Comparison of ENCODE assay signal across 8 cellular contexts in the genomic region with DNA sequence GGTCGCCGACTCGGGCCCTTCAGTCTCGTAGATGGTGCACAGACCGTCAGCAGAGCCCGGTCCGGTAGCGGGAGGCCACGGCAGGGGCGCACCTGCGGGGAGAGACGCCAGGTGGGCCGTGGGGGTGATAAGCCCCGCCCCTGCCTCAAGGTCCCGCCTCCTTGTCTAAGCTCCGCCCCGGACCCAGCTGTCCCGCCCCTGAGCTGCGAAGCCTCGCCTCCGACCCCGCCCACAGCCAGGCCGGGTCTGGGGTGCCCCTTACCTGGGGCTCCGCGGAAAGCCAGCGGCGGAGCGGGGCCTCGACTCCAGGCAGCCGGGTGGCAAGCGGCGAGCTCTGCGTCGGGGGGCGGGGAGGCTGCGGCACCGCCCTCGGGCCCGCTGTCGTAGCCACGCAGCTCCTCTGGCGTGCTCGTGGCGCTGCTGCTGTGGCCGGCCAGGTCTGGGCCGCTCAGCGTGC. TPM values are rescaled to one million over a fixed set of nuclear protein-coding genes. Genes with fewer than 3 reads are reported as not detected.
A peak's percentile ranks its signal among the peaks of the same experiment; 100 is the strongest.
DNase-seq lines count a peak whose midpoint lies in the region; ATAC-seq, FAIRE-seq and TF ChIP-seq lines count a peak whose summit lies in the region.

No MANE protein-coding gene starts in this region.

- peak overlapping the region; percentile 75 to 86 for H3K4me2 ChIP-seq in H1 (ENCODE audit: insufficient read depth in 1 of 2, low read depth in 2 of 2, low read length in 2 of 2)

- peaks cover 4 to 6% of the 10 kb centered on the region in 2 experiments for H4K20me1 ChIP-seq in H1 (replicated peaks in 1 of 2; ENCODE audit: control insufficient read depth in 1 of 2, insufficient read depth in 2 of 2, low read length in 2 of 2)

- H3K79me1 ChIP-seq in H1 (ENCODE audit: low read depth, low read length) = no peaks in the 10 kb centered on the region; the same call in 1 of the 2 replicates

- H3K23me2 ChIP-seq in H1 (ENCODE audit: low read depth, low read length) = peaks cover 14% of the 10 kb centered on the region

- no peak overlapping the region for H2BK20ac ChIP-seq in H1 (ENCODE audit: low read length)

- H2BK5ac ChIP-seq in H1 (ENCODE audit: low read depth, low read length) = no peak overlapping the region

- peaks cover 0 to 24% (median 14%) of the 10 kb centered on the region in 4 experiments; a peak in 5 of 7 replicates for H3K4me1 ChIP-seq in H1 (replicated peaks in 1 of 4; ENCODE audit: control insufficient read depth in 3 of 4, insufficient read depth in 4 of 4, low read length in 3 of 4)
- peaks cover 12 to 20% of the 10 kb centered on the region in 2 donors for H3K4me1 ChIP-seq in naive thymus-derived CD4-positive, alpha-beta T cell (ENCODE audit: control insufficient read depth in 2 of 2, insufficient read depth in 2 of 2, low read length in 2 of 2)

- no peak for TF ChIP-seq CTCF in H1 (IDR thresholded peaks at IDR 0.05; ENCODE audit: control extremely low read depth in 1 of 3, insufficient read depth in 1 of 3, low read depth in 1 of 3, low read length in 3 of 3)

- peaks cover 29% of the 10 kb centered on the region for H3K27me3 Mint-ChIP-seq in activated CD4-positive, alpha-beta memory T cell treated with anti-CD3 and anti-CD28 coated beads for 36 hours
- H3K27me3 Mint-ChIP-seq in naive thymus-derived CD4-positive, alpha-beta T cell = peaks cover 0 to 58% (median 8%) of the 10 kb centered on the region in 5 donors

- H3K36me3 ChIP-seq in H1 (ENCODE audit: control insufficient read depth in 2 of 4, insufficient read depth in 4 of 4, low read length in 3 of 4) = no peaks in the 10 kb centered on the region
- no peaks in the 10 kb centered on the region for H3K36me3 ChIP-seq in naive thymus-derived CD4-positive, alpha-beta T cell (ENCODE audit: control insufficient read depth in 2 of 3, insufficient read depth in 3 of 3, low read length in 3 of 3)

- 3% methylated on average over 21 of the region's 47 CpGs; no CpG with 5 or more reads in 1 of the 2 experiments for WGBS in H1 (ENCODE audit: extremely low coverage in 1 of 2, insufficient coverage in 1 of 2, insufficient read length in 1 of 2, insufficient replicate concordance in 2 of 2, low coverage in 1 of 2, low lambda C conversion rate in 2 of 2, missing lambda C conversion rate in 1 of 2), 2 experiments

- no peak overlapping the region for H4K5ac ChIP-seq in H1 (ENCODE audit: insufficient read length, low read depth, low read length)

- H3K4me1 Mint-ChIP-seq in activated CD4-positive, alpha-beta memory T cell treated with anti-CD3 and anti-CD28 coated beads for 36 hours (ENCODE audit: low read depth) = peaks cover 41% of the 10 kb centered on the region
- peaks cover 24 to 39% (median 36%) of the 10 kb centered on the region in 7 donors for H3K4me1 Mint-ChIP-seq in naive thymus-derived CD4-positive, alpha-beta T cell

- TF ChIP-seq POLR2A in H1 (IDR thresholded peaks at IDR 0.05; ENCODE audit: control extremely low read depth in 1 of 2, low read depth in 2 of 2, low read length in 2 of 2) = no peak

- no peak for TF ChIP-seq EP300 in H1 (IDR thresholded peaks at IDR 0.05; ENCODE audit: borderline replicate concordance in 1 of 2, low read depth in 2 of 2, low read length in 2 of 2)

- no peaks in the 10 kb centered on the region for H3K36me3 Mint-ChIP-seq in activated CD4-positive, alpha-beta memory T cell treated with anti-CD3 and anti-CD28 coated beads for 36 hours
- H3K36me3 Mint-ChIP-seq in naive thymus-derived CD4-positive, alpha-beta T cell = peaks cover 0 to 5% (median 0%) of the 10 kb centered on the region in 5 donors

- no peak overlapping the region for H3K4ac ChIP-seq in H1 (replicated peaks; ENCODE audit: insufficient read length, low read depth, low read length)

- DNase-seq in COLO829 (ENCODE audit: low spot score) = peak; percentile 45
- peak; percentile 81 for DNase-seq in LoVo (ENCODE audit: low spot score)
- DNase-seq in activated CD4-positive, alpha-beta memory T cell treated with anti-CD3 and anti-CD28 coated beads for 36 hours = peak; percentile 84
- DNase-seq in H1 (ENCODE audit: low read depth in 1 of 2, low spot score in 2 of 2) = peak in 1 of 2 experiments; percentile 98
- DNase-seq in naive thymus-derived CD4-positive, alpha-beta T cell = peak; percentile 81 to 99 (median 90)
- DNase-seq in stimulated activated naive CD4-positive, alpha-beta T cell (lab: John Stamatoyannopoulos, UW) = peak; percentile 79 to 99 (median 90)
- no peak for DNase-seq in retina

- ATAC-seq in GM21737 (IDR thresholded peaks at IDR 0.05; ENCODE audit: unreplicated experiment) = peak; percentile 42
- peak; percentile 82 for ATAC-seq in naive thymus-derived CD4-positive, alpha-beta T cell

- H3K56ac ChIP-seq in H1 (replicated peaks; ENCODE audit: insufficient read length, low read depth, low read length) = no peak overlapping the region

- no peaks in the 10 kb centered on the region for H3K9me3 ChIP-seq in H1 (ENCODE audit: insufficient read depth in 2 of 2, low read depth in 1 of 2, low read length in 1 of 2)
- no peaks in the 10 kb centered on the region for H3K9me3 ChIP-seq in naive thymus-derived CD4-positive, alpha-beta T cell (ENCODE audit: control insufficient read depth in 2 of 3, low read length in 3 of 3)

- peak overlapping the region; percentile 25 to 61 (median 42) for H3K4me3 ChIP-seq in H1 (ENCODE audit: extremely low read depth in 1 of 4, insufficient read depth in 2 of 4, low read depth in 3 of 4, low read length in 4 of 4)
- peak overlapping the region; percentile 74 for H3K4me3 ChIP-seq in naive thymus-derived CD4-positive, alpha-beta T cell (ENCODE audit: low read length)

- H2BK12ac ChIP-seq in H1 (ENCODE audit: low read depth, low read length) = no peak overlapping the region

- no peak overlapping the region for H2BK120ac ChIP-seq in H1 (replicated peaks; ENCODE audit: low read depth, low read length)

- TF ChIP-seq RAD21 in H1 (IDR thresholded peaks at IDR 0.05 in 1 of 2, conservative IDR thresholded peaks at IDR 0.05 in 1 of 2; ENCODE audit: low read depth in 2 of 2, low read length in 2 of 2) = no peak

- H3K14ac ChIP-seq in H1 (ENCODE audit: insufficient read length) = no peak overlapping the region

- no peak overlapping the region for H4K91ac ChIP-seq in H1 (replicated peaks; ENCODE audit: insufficient read length, low read length)

- no peak overlapping the region for H3K9ac ChIP-seq in H1 (replicated peaks in 1 of 4; ENCODE audit: extremely low read depth in 1 of 4, low read depth in 3 of 4, low read length in 3 of 4)

- H3K27ac Mint-ChIP-seq in activated CD4-positive, alpha-beta memory T cell treated with anti-CD3 and anti-CD28 coated beads for 36 hours = no peak overlapping the region
- H3K27ac Mint-ChIP-seq in naive thymus-derived CD4-positive, alpha-beta T cell = peak overlapping the region in 3 of 9 donors; percentile 31 to 65 (median 65)

- no peaks in the 10 kb centered on the region for H3K79me2 ChIP-seq in H1 (ENCODE audit: control insufficient read depth in 1 of 2, insufficient read depth in 2 of 2, low read length in 2 of 2)

- H2BK15ac ChIP-seq in H1 (ENCODE audit: low read length) = no peak overlapping the region

- H2AK5ac ChIP-seq in H1 (ENCODE audit: low read depth, low read length) = no peak overlapping the region

- peak overlapping the region; percentile 55 for H3K4me3 Mint-ChIP-seq in activated CD4-positive, alpha-beta memory T cell treated with anti-CD3 and anti-CD28 coated beads for 36 hours
- H3K4me3 Mint-ChIP-seq in naive thymus-derived CD4-positive, alpha-beta T cell = peak overlapping the region; percentile 45 to 84 (median 74)

- FAIRE-seq in H1 (lab: Jason Lieb, UNC) = no peak

- peak overlapping the region; percentile 79; the same call in 1 of the 2 replicates for H4K8ac ChIP-seq in H1 (ENCODE audit: extremely low read depth, insufficient read depth, low read length)

- no peaks in the 10 kb centered on the region for H3K9me3 Mint-ChIP-seq in activated CD4-positive, alpha-beta memory T cell treated with anti-CD3 and anti-CD28 coated beads for 36 hours
- H3K9me3 Mint-ChIP-seq in naive thymus-derived CD4-positive, alpha-beta T cell = peaks cover 0 to 5% (median 0%) of the 10 kb centered on the region in 11 donors

- H3K23ac ChIP-seq in H1 (ENCODE audit: insufficient read length) = no peak overlapping the region

- peaks cover 0 to 28% (median 17%) of the 10 kb centered on the region in 4 experiments; a peak in 5 of 7 replicates for H3K27me3 ChIP-seq in H1 (replicated peaks in 1 of 4; ENCODE audit: control insufficient read depth in 3 of 4, extremely low read depth in 1 of 4, insufficient read depth in 3 of 4, low read length in 3 of 4)
- peaks cover 0 to 2% of the 10 kb centered on the region in 2 donors for H3K27me3 ChIP-seq in naive thymus-derived CD4-positive, alpha-beta T cell (ENCODE audit: control insufficient read depth in 2 of 2, insufficient read depth in 2 of 2, low read length in 2 of 2)

- POLR2A ChIA-PET in activated CD4-positive, alpha-beta memory T cell treated with anti-CD3 and anti-CD28 coated beads for 36 hours (lab: Charles Lee) = interaction anchor here (1.0 kb wide), 1 partner anchor 47 kb away, joined by 3 read pairs; no protein-coding TSS in a partner anchor
- POLR2A ChIA-PET in H1 (lab: Charles Lee; ENCODE audit: partially characterized antibody) = interaction anchor here (1.4 to 10.5 kb wide), 8 partner anchors 11 to 60 kb away, joined by 3 to 106 read pairs (median 6); a partner anchor contains a TSS
- POLR2A ChIA-PET in naive thymus-derived CD4-positive, alpha-beta T cell (lab: Charles Lee) = interaction anchor here (0.8 to 1.7 kb wide), 10 partner anchors 11 to 1444 kb away, joined by 3 to 16 read pairs (median 4); a partner anchor contains a TSS

- CTCF ChIA-PET in activated CD4-positive, alpha-beta memory T cell treated with anti-CD3 and anti-CD28 coated beads for 36 hours (lab: Charles Lee) = interaction anchor here (0.6 to 2.3 kb wide), 35 partner anchors 9 to 482 kb away, joined by 3 to 28 read pairs (median 6); a partner anchor contains a TSS
- CTCF ChIA-PET in H1 (lab: Charles Lee; ENCODE audit: partially characterized antibody) = interaction anchor here (0.7 to 2.1 kb wide), 22 partner anchors 8 to 315 kb away, joined by 3 to 22 read pairs (median 6); a partner anchor contains a TSS
- CTCF ChIA-PET in naive thymus-derived CD4-positive, alpha-beta T cell (lab: Charles Lee) = interaction anchor here (0.6 to 2.0 kb wide), 13 partner anchors 8 to 711 kb away, joined by 3 to 13 read pairs (median 5); a partner anchor contains a TSS

- no peak overlapping the region for H3K27ac ChIP-seq in H1 (ENCODE audit: low read depth, low read length)
- peak overlapping the region; percentile 49 for H3K27ac ChIP-seq in naive thymus-derived CD4-positive, alpha-beta T cell (ENCODE audit: low read depth, low read length)

- no peak overlapping the region; the same call in 1 of the 2 replicates for H3K18ac ChIP-seq in H1 (ENCODE audit: extremely low read depth, low read length)

- no peak overlapping the region for H2AFZ ChIP-seq in H1 (ENCODE audit: low read length)

- intact Hi-C loops in activated CD4-positive, alpha-beta memory T cell treated with anti-CD3 and anti-CD28 coated beads for 36 hours (cut with micrococcal nuclease) = loop anchor here (1.0 to 5.0 kb wide), 3 partner anchors 33 to 51 kb away; a partner anchor contains a TSS
- intact Hi-C loops in naive thymus-derived CD4-positive, alpha-beta T cell (cut with micrococcal nuclease) = loop anchor here (1.0 to 5.0 kb wide), 7 partner anchors 16 to 190 kb away; a partner anchor contains a TSS

RNA-seq across cellular contexts. Expression of a gene that starts 4.7 kb away (rescaled TPM):
- under 1 TPM; 0.14 to 0.19 TPM for total RNA-seq in activated CD4-positive, alpha-beta memory T cell treated with anti-CD3 and anti-CD28 coated beads for 36 hours
- total RNA-seq in H1 (2021; fragmentation: NEBNext Ultra II Directional; extraction: Animal tissue kit (Norgen Biotek cat#: 25700)) = 23.9 and 25.3 TPM in 2 replicates
- polyA plus RNA-seq in H1 (2011; rRNA removed) = 1.6 and 3.4 TPM in 2 replicates
- 0.85 TPM for polyA plus RNA-seq in H1 (2011; cell fraction: cytosol; rRNA removed)
- polyA plus RNA-seq in H1 (2011; cell fraction: nucleus; rRNA removed) = 6.1 TPM
- polyA plus RNA-seq in H1 (2012, experiment 1 of 2) = 20.7 to 32.8 TPM (median 29.9 TPM) in 4 replicates
- polyA plus RNA-seq in H1 (2012, experiment 2 of 2) = 22.3 TPM
- polyA plus RNA-seq in H1 (2013, experiment 1 of 2) = 21.3 TPM
- polyA plus RNA-seq in H1 (2013, experiment 2 of 2) = 20.1 TPM
- polyA minus RNA-seq in H1 (2011; rRNA and poly(A)+ RNA removed) = 1.2 and 1.9 TPM in 2 replicates
- polyA minus RNA-seq in H1 (2011; cell fraction: cytosol; rRNA and poly(A)+ RNA removed) = 17.2 TPM
- polyA minus RNA-seq in H1 (2011; cell fraction: nucleus; rRNA and poly(A)+ RNA removed) = 5.0 TPM
- 1 to 10 TPM in 1 of 5 experiments, under 1 TPM in 3, not detected in 1; 0.08 to 1.2 (median 0.16) TPM for total RNA-seq in naive thymus-derived CD4-positive, alpha-beta T cell
- under 1 TPM; 0.08 to 0.12 TPM for polyA plus RNA-seq in naive thymus-derived CD4-positive, alpha-beta T cell

RNA-seq across cellular contexts. Expression of a gene that starts 18.8 kb away (rescaled TPM):
- not detected for total RNA-seq in activated CD4-positive, alpha-beta memory T cell treated with anti-CD3 and anti-CD28 coated beads for 36 hours
- 2.9 and 3.4 TPM in 2 replicates for total RNA-seq in H1 (2021; fragmentation: NEBNext Ultra II Directional; extraction: Animal tissue kit (Norgen Biotek cat#: 25700))
- polyA plus RNA-seq in H1 (2011; rRNA removed) = 2.7 and 2.8 TPM in 2 replicates
- polyA plus RNA-seq in H1 (2011; cell fraction: cytosol; rRNA removed) = 2.2 TPM
- polyA plus RNA-seq in H1 (2011; cell fraction: nucleus; rRNA removed) = 3.0 TPM
- polyA plus RNA-seq in H1 (2012, experiment 1 of 2) = 2.2 to 3.0 TPM (median 2.6 TPM) in 4 replicates
- polyA plus RNA-seq in H1 (2012, experiment 2 of 2) = 2.1 TPM
- polyA plus RNA-seq in H1 (2013, experiment 1 of 2) = 5.0 TPM
- polyA plus RNA-seq in H1 (2013, experiment 2 of 2) = 4.7 TPM
- polyA minus RNA-seq in H1 (2011; rRNA and poly(A)+ RNA removed) = 4.8 and 4.9 TPM in 2 replicates
- polyA minus RNA-seq in H1 (2011; cell fraction: cytosol; rRNA and poly(A)+ RNA removed) = 1.6 TPM
- 3.2 TPM for polyA minus RNA-seq in H1 (2011; cell fraction: nucleus; rRNA and poly(A)+ RNA removed)
- under 1 TPM in 1 of 5 experiments, not detected in 4; 0.24 TPM for total RNA-seq in naive thymus-derived CD4-positive, alpha-beta T cell
- polyA plus RNA-seq in naive thymus-derived CD4-positive, alpha-beta T cell = under 1 TPM in 1 of 2 donors, not detected in 1; 0.53 TPM

RNA-seq across cellular contexts. Expression of a gene that starts 34.2 kb away (rescaled TPM):
- total RNA-seq in activated CD4-positive, alpha-beta memory T cell treated with anti-CD3 and anti-CD28 coated beads for 36 hours = 10 to 100 TPM; 29.1 to 30.1 TPM
- 38.3 and 41.5 TPM in 2 replicates for total RNA-seq in H1 (2021; fragmentation: NEBNext Ultra II Directional; extraction: Animal tissue kit (Norgen Biotek cat#: 25700))
- polyA plus RNA-seq in H1 (2011; rRNA removed) = 8.9 and 16.6 TPM in 2 replicates
- polyA plus RNA-seq in H1 (2011; cell fraction: cytosol; rRNA removed) = 16.5 TPM
- 35.7 TPM for polyA plus RNA-seq in H1 (2011; cell fraction: nucleus; rRNA removed)
- polyA plus RNA-seq in H1 (2012, experiment 1 of 2) = 20.9 to 28.0 TPM (median 25.4 TPM) in 4 replicates
- polyA plus RNA-seq in H1 (2012, experiment 2 of 2) = 25.2 TPM
- 28.9 TPM for polyA plus RNA-seq in H1 (2013, experiment 1 of 2)
- polyA plus RNA-seq in H1 (2013, experiment 2 of 2) = 27.2 TPM
- polyA minus RNA-seq in H1 (2011; rRNA and poly(A)+ RNA removed) = 9.2 and 11.4 TPM in 2 replicates
- polyA minus RNA-seq in H1 (2011; cell fraction: cytosol; rRNA and poly(A)+ RNA removed) = 17.8 TPM
- 14.4 TPM for polyA minus RNA-seq in H1 (2011; cell fraction: nucleus; rRNA and poly(A)+ RNA removed)
- 100 to 1,000 TPM in 1 of 5 experiments, 10 to 100 TPM in 4; 48.7 to 109 (median 66.5) TPM for total RNA-seq in naive thymus-derived CD4-positive, alpha-beta T cell
- 1 to 10 TPM; 1.8 to 2.0 TPM for polyA plus RNA-seq in naive thymus-derived CD4-positive, alpha-beta T cell

RNA-seq across cellular contexts. Expression of a gene that starts 39.5 kb away (rescaled TPM):
- 1 to 10 TPM; 5.0 to 5.6 TPM for total RNA-seq in activated CD4-positive, alpha-beta memory T cell treated with anti-CD3 and anti-CD28 coated beads for 36 hours
- total RNA-seq in H1 (2021; fragmentation: NEBNext Ultra II Directional; extraction: Animal tissue kit (Norgen Biotek cat#: 25700)) = 10.4 and 11.0 TPM in 2 replicates
- 7.2 and 13.1 TPM in 2 replicates for polyA plus RNA-seq in H1 (2011; rRNA removed)
- 8.2 TPM for polyA plus RNA-seq in H1 (2011; cell fraction: cytosol; rRNA removed)
- polyA plus RNA-seq in H1 (2011; cell fraction: nucleus; rRNA removed) = 15.2 TPM
- polyA plus RNA-seq in H1 (2012, experiment 1 of 2) = 6.8 to 10.5 TPM (median 9.9 TPM) in 4 replicates
- polyA plus RNA-seq in H1 (2012, experiment 2 of 2) = 10.7 TPM
- polyA plus RNA-seq in H1 (2013, experiment 1 of 2) = 7.7 TPM
- 7.8 TPM for polyA plus RNA-seq in H1 (2013, experiment 2 of 2)
- polyA minus RNA-seq in H1 (2011; rRNA and poly(A)+ RNA removed) = 7.2 and 14.2 TPM in 2 replicates
- polyA minus RNA-seq in H1 (2011; cell fraction: cytosol; rRNA and poly(A)+ RNA removed) = 4.0 TPM
- 7.9 TPM for polyA minus RNA-seq in H1 (2011; cell fraction: nucleus; rRNA and poly(A)+ RNA removed)
- total RNA-seq in naive thymus-derived CD4-positive, alpha-beta T cell = 10 to 100 TPM in 3 of 5 experiments, 1 to 10 TPM in 2; 7.4 to 12.2 (median 11.4) TPM
- polyA plus RNA-seq in naive thymus-derived CD4-positive, alpha-beta T cell = 1 to 10 TPM; 2.5 to 3.8 TPM

RNA-seq across cellular contexts. Expression of a gene that starts 45.1 kb away (rescaled TPM):
- 1 to 10 TPM; 4.4 to 4.6 TPM for total RNA-seq in activated CD4-positive, alpha-beta memory T cell treated with anti-CD3 and anti-CD28 coated beads for 36 hours
- total RNA-seq in H1 (2021; fragmentation: NEBNext Ultra II Directional; extraction: Animal tissue kit (Norgen Biotek cat#: 25700)) = 3.7 and 4.3 TPM in 2 replicates
- polyA plus RNA-seq in H1 (2011; rRNA removed) = 3.1 and 8.9 TPM in 2 replicates
- 2.2 TPM for polyA plus RNA-seq in H1 (2011; cell fraction: cytosol; rRNA removed)
- polyA plus RNA-seq in H1 (2011; cell fraction: nucleus; rRNA removed) = 3.3 TPM
- polyA plus RNA-seq in H1 (2012, experiment 1 of 2) = 3.3 to 6.1 TPM (median 4.6 TPM) in 4 replicates
- 2.7 TPM for polyA plus RNA-seq in H1 (2012, experiment 2 of 2)
- polyA plus RNA-seq in H1 (2013, experiment 1 of 2) = 5.3 TPM
- 5.7 TPM for polyA plus RNA-seq in H1 (2013, experiment 2 of 2)
- polyA minus RNA-seq in H1 (2011; rRNA and poly(A)+ RNA removed) = not detected in 2 replicates
- 3.7 TPM for polyA minus RNA-seq in H1 (2011; cell fraction: cytosol; rRNA and poly(A)+ RNA removed)
- 2.4 TPM for polyA minus RNA-seq in H1 (2011; cell fraction: nucleus; rRNA and poly(A)+ RNA removed)
- total RNA-seq in naive thymus-derived CD4-positive, alpha-beta T cell = 1 to 10 TPM in 4 of 5 experiments, under 1 TPM in 1; 0.27 to 4.0 (median 1.6) TPM
- polyA plus RNA-seq in naive thymus-derived CD4-positive, alpha-beta T cell = not detected

Comparison
In these comparisons a context has a peak if more than half of its experiments do, and no peak if none do; other contexts are left out.
1. RNA of a gene that starts 4.7 kb away (total RNA-seq): 23.9 to 25.3 TPM in H1; 0.14 to 0.19 TPM in activated CD4-positive, alpha-beta memory T cell treated with anti-CD3 and anti-CD28 coated beads for 36 hours and 0.08 to 1.2 TPM in naive thymus-derived CD4-positive, alpha-beta T cell; every median in the first group is over 10 times any median in the second.